ENCODE assay signal across 11 cellular contexts in genomic region chr3:79767194-79767952, GRCh38. TPM values are rescaled to one million over a fixed set of nuclear protein-coding genes. Genes with fewer than 3 reads are reported as not detected.
DNase-seq lines count a peak whose midpoint lies in the region; ATAC-seq and TF ChIP-seq lines count a peak whose summit lies in the region.
"Had no signal": no experiment of that assay in that cellular context is flagged by ENCODE, and none has a peak within 500 bp of the region (broad histone marks: within the 10 kb centered on the region; RNA-seq: fewer than 3 reads in every experiment).

No MANE protein-coding gene starts in this region.

- H3K27ac ChIP-seq in coronary artery (no peak overlapping the region), mesodermal cell (ENCODE audit: low read depth, low read length, severe bottlenecking) (no peak overlapping the region), tibial artery (no peak overlapping the region)

- H3K9me3 ChIP-seq in mesodermal cell (ENCODE audit: control insufficient read depth, low read length), result no peaks in the 10 kb centered on the region
- H3K9me3 ChIP-seq in tibial artery, result no peaks in the 10 kb centered on the region

- H3K4me1 ChIP-seq in mesodermal cell (ENCODE audit: control insufficient read depth, insufficient read depth, low read length, poor library complexity, severe bottlenecking) (no peaks in the 10 kb centered on the region), tibial artery (peaks cover 0 to 24% (median 17%) of the 10 kb centered on the region in 4 donors)

- H3K4me3 ChIP-seq in coronary artery, result peak overlapping the region; percentile 60
- peak overlapping the region; percentile 35 for H3K4me3 ChIP-seq in mesodermal cell (ENCODE audit: extremely low read depth, insufficient read depth, low read length, poor library complexity, severe bottlenecking)
- H3K4me3 ChIP-seq in tibial artery, result peak overlapping the region; percentile 32 to 40

- WGBS in mesodermal cell (ENCODE audit: insufficient coverage in 2 of 2), 2 experiments, result 1 to 2% methylated on average over 20 to 24 of the region's 27 CpGs

- TF ChIP-seq CTCF in coronary artery (IDR thresholded peaks at IDR 0.05) (no peak), tibial artery (IDR thresholded peaks at IDR 0.05) (no peak)

- intact Hi-C loops in tibial artery (cut with DNase I; ENCODE audit: low total_unique reads), result no loop called here

- no peaks in the 10 kb centered on the region for H3K36me3 ChIP-seq in mesodermal cell (ENCODE audit: control insufficient read depth, insufficient read depth, low read length)
- H3K36me3 ChIP-seq in tibial artery, result no peaks in the 10 kb centered on the region

- DNase-seq in NCI-H510A treated with DMSO at 0.1 percent for 48 hours (lab: John Stamatoyannopoulos, UW), result peak; percentile 5
- no peak for DNase-seq in NCI-H510A (lab: John Stamatoyannopoulos, UW)
- DNase-seq in coronary artery (ENCODE audit: low spot score), result no peak
- no peak for DNase-seq in tibial artery
- DNase-seq in RKO (ENCODE audit: low spot score), result no peak
- DNase-seq: GF-D8, NCI-H2081 treated with DMSO at 0.1 percent for 48 hours had no signal

- peaks cover 0 to 21% of the 10 kb centered on the region in 2 donors for H3K27me3 ChIP-seq in tibial artery

- ATAC-seq in activated CD4-positive, CD25-positive, alpha-beta regulatory T cell treated with anti-CD3 and anti-CD28 coated beads, Interleukin-2, amount 50 U/mL, for 24 hours, result no peak
- ATAC-seq in HG02973 (IDR thresholded peaks at IDR 0.05; ENCODE audit: unreplicated experiment), result no peak
- ATAC-seq: HepG2 had no signal

RNA-seq across cellular contexts. Expression of gene ROBO1, which starts 0.4 kb away (rescaled TPM):
- polyA plus RNA-seq in mesodermal cell (2013, experiment 1 of 2), result 80.0 TPM
- 73.5 TPM for polyA plus RNA-seq in mesodermal cell (2013, experiment 2 of 2)
